9 cellular contexts compared by ENCODE assay signal in the genomic region with DNA sequence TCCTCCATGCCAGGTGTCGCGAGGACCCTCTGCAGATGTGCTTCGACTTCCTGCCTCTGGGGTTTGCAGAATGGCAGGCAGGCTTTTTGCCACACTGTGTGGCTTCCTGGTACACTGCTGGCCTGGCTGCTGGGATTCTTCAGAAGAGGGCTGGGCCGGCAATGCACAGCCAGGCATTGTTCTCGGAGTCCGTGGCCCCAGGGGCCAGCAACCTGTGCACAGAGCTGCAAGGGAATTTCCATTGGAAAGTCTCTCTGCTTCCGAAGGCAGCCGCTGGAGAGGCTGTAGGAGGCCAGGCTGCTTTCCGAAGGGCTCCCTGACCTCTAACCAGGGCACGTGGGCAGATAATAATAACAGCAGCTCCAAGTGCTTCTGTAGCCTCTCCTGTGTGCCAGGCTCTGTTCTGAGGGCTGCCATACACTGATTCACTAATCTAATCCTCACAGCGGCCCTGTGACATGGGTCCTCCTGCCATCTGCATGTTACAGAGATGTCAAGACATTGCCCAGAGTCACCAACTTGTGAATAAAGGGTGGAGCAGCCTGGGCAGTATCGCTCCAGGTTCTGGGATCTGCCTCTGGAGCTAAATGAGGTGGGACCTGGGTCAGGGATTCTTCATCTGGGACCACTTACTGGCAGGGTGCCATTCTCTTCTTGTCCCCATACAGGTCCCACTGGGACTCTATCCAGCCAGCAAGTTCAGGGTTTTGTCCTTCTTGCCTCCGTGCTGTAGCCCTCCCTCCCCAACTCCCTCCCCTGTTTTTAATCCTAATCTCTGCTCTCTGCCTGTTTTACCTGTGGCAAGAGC. TPM values are rescaled to one million over a fixed set of nuclear protein-coding genes. Genes with fewer than 3 reads are reported as not detected.
A peak's percentile ranks its signal among the peaks of the same experiment; 100 is the strongest.
DNase-seq lines count a peak whose midpoint lies in the region; ATAC-seq and TF ChIP-seq lines count a peak whose summit lies in the region.
"Had no signal": no experiment of that assay in that cellular context is flagged by ENCODE, and none has a peak within 500 bp of the region (broad histone marks: within the 10 kb centered on the region; RNA-seq: fewer than 3 reads in every experiment).

No MANE protein-coding gene starts in this region.

- H3K9me3 ChIP-seq in left ventricle myocardium inferior (replicated peaks) (no peaks in the 10 kb centered on the region), mesenchymal stem cell (ENCODE audit: control insufficient read depth, low read length) (no peaks in the 10 kb centered on the region)

- H3K27me3 Mint-ChIP-seq in CD14-positive monocyte (ENCODE audit: low read depth in 3 of 3) = peaks cover 10 to 17% (median 14%) of the 10 kb centered on the region in 3 donors
- H3K27me3 Mint-ChIP-seq in WTC11 (ENCODE audit: low read depth) = peaks cover 25% of the 10 kb centered on the region

- H3K36me3 Mint-ChIP-seq in CD14-positive monocyte (peaks cover 2 to 3% of the 10 kb centered on the region in 2 donors), WTC11 (no peaks in the 10 kb centered on the region)

- H3K9ac ChIP-seq in mesenchymal stem cell (ENCODE audit: low read length) = no peak overlapping the region

- no peak overlapping the region for H2BK5ac ChIP-seq in mesenchymal stem cell (ENCODE audit: low read depth, low read length, poor library complexity, severe bottlenecking)

- H2BK12ac ChIP-seq in mesenchymal stem cell (ENCODE audit: low read length in 2 of 2) = no peak overlapping the region

- H3K36me3 ChIP-seq in left ventricle myocardium inferior = no peaks in the 10 kb centered on the region
- H3K36me3 ChIP-seq in mesenchymal stem cell (ENCODE audit: control insufficient read depth in 1 of 2, insufficient read depth in 2 of 2, low read depth in 1 of 2, low read length in 2 of 2) = no peaks in the 10 kb centered on the region

- H3K4me1 ChIP-seq in left ventricle myocardium inferior = peaks cover 78% of the 10 kb centered on the region
- H3K4me1 ChIP-seq in mesenchymal stem cell (ENCODE audit: control insufficient read depth, insufficient read depth, low read depth, low read length) = peaks cover 6% of the 10 kb centered on the region

- ATAC-seq in WTC11 (peak; percentile 29), sciatic nerve (peak; percentile 18), HG03095 (IDR thresholded peaks at IDR 0.05; ENCODE audit: unreplicated experiment) (no peak)

- H3K4me1 Mint-ChIP-seq in CD14-positive monocyte = peaks cover 58% of the 10 kb centered on the region
- H3K4me1 Mint-ChIP-seq in WTC11 = peaks cover 34% of the 10 kb centered on the region

- no peaks in the 10 kb centered on the region for H3K79me1 ChIP-seq in mesenchymal stem cell (replicated peaks; ENCODE audit: low read length, poor library complexity, severe bottlenecking)

- no peak overlapping the region for H2BK120ac ChIP-seq in mesenchymal stem cell (ENCODE audit: low read depth, low read length)

- H2AK5ac ChIP-seq in mesenchymal stem cell (ENCODE audit: low read length, severe bottlenecking) = no peak overlapping the region

- H3K23ac ChIP-seq in mesenchymal stem cell (ENCODE audit: low read length in 2 of 2) = no peak overlapping the region

- H3K4me3 Mint-ChIP-seq in CD14-positive monocyte (peak overlapping the region; percentile 78 to 90), WTC11 (no peak overlapping the region)

- DNase-seq in CD14-positive monocyte (ENCODE audit: low spot score) (no peak), WTC11 (ENCODE audit: low spot score) (no peak), left ventricle myocardium inferior (peak; percentile 53), sciatic nerve (ENCODE audit: low spot score) (no peak), mesenchymal stem cell (no peak), SIG-M5 (lab: John Stamatoyannopoulos, UW) (no peak), COR-L47 (lab: John Stamatoyannopoulos, UW) (no peak)
- DNase-seq: stimulated activated CD4-positive, alpha-beta T cell treated with anti-CD3 and anti-CD28 coated beads, Interleukin-2, amount 100 ng/mL, for 24 hours had no signal

- H4K91ac ChIP-seq in mesenchymal stem cell (ENCODE audit: low read length) = no peak overlapping the region

- H3K4me2 ChIP-seq in mesenchymal stem cell (ENCODE audit: low read length, poor library complexity, severe bottlenecking) = no peak overlapping the region

- no peak overlapping the region for H3K14ac ChIP-seq in mesenchymal stem cell (ENCODE audit: low read length in 2 of 2)

- no peak overlapping the region for H3K18ac ChIP-seq in mesenchymal stem cell (ENCODE audit: low read depth in 1 of 2, low read length in 2 of 2)

- H3K27ac ChIP-seq in left ventricle myocardium inferior (replicated peaks) = peak overlapping the region; percentile 92
- no peak overlapping the region for H3K27ac ChIP-seq in mesenchymal stem cell (ENCODE audit: low read length, poor library complexity, severe bottlenecking)

- H2BK15ac ChIP-seq in mesenchymal stem cell (ENCODE audit: low read depth, poor library complexity, severe bottlenecking) = no peak overlapping the region

- peaks cover 0 to 5% (median 0%) of the 10 kb centered on the region in 7 donors for H3K9me3 Mint-ChIP-seq in CD14-positive monocyte
- peaks cover 3% of the 10 kb centered on the region for H3K9me3 Mint-ChIP-seq in WTC11

- WGBS in mesenchymal stem cell = 85% methylated on average over 13 of the region's 13 CpGs

- TF ChIP-seq CTCF in CD14-positive monocyte (IDR thresholded peaks at IDR 0.05) (no peak), WTC11 (IDR thresholded peaks at IDR 0.05) (no peak), left ventricle myocardium inferior (IDR thresholded peaks at IDR 0.05; ENCODE audit: borderline replicate concordance) (peak; percentile 37)

- H3K4ac ChIP-seq in mesenchymal stem cell (ENCODE audit: low read depth in 1 of 2, low read length in 2 of 2) = no peak overlapping the region

- intact Hi-C loops in CD14-positive monocyte (cut with micrococcal nuclease) (loop anchor here in 1 of 2 donors (5.0 kb wide), 1 partner anchor 39 kb away; no protein-coding TSS in a partner anchor), left ventricle myocardium inferior (cut with micrococcal nuclease) (loop anchor here (5.0 to 10.0 kb wide), 2 partner anchors 51 to 159 kb away; no protein-coding TSS in a partner anchor), sciatic nerve (cut with DNase I) (no loop called here)

- H3K27me3 ChIP-seq in left ventricle myocardium inferior (ENCODE audit: low read depth) = no peaks in the 10 kb centered on the region
- peaks cover 38 to 54% of the 10 kb centered on the region in 2 experiments for H3K27me3 ChIP-seq in mesenchymal stem cell (ENCODE audit: control insufficient read depth in 1 of 2, insufficient read depth in 1 of 2, low read length in 2 of 2)

- H4K8ac ChIP-seq in mesenchymal stem cell (ENCODE audit: low read length) = no peak overlapping the region

- POLR2A ChIA-PET in WTC11 (lab: Charles Lee) = no interaction called here

- CTCF ChIA-PET in WTC11 (lab: Charles Lee) = interaction anchor here (1.1 to 1.6 kb wide), 2 partner anchors 64 to 111 kb away, joined by 4 read pairs; no protein-coding TSS in a partner anchor

- H3K27ac Mint-ChIP-seq in CD14-positive monocyte (peak overlapping the region in 6 of 7 donors; percentile 53 to 91 (median 88)), WTC11 (no peak overlapping the region)

- H3K4me3 ChIP-seq in left ventricle myocardium inferior (peak overlapping the region; percentile 74), mesenchymal stem cell (ENCODE audit: insufficient read depth in 1 of 2, low read depth in 1 of 2, low read length in 2 of 2) (no peak overlapping the region)

- H2AFZ ChIP-seq in mesenchymal stem cell (ENCODE audit: low read depth, low read length) = no peak overlapping the region

TF ChIP-seq in WTC11, 78 proteins besides CTCF, POLR2A, EP300 and RAD21 (continues in another document):
- TF ChIP-seq FOXK1 (CRISPR knock-in tag; IDR thresholded peaks at IDR 0.05) (no peak), HMGA2 (CRISPR knock-in tag; IDR thresholded peaks at IDR 0.05) (no peak), EMX1 (CRISPR knock-in tag; IDR thresholded peaks at IDR 0.05) (no peak), ZNF416 (CRISPR knock-in tag; IDR thresholded peaks at IDR 0.05) (no peak)
- TF ChIP-seq, protein P1, sequence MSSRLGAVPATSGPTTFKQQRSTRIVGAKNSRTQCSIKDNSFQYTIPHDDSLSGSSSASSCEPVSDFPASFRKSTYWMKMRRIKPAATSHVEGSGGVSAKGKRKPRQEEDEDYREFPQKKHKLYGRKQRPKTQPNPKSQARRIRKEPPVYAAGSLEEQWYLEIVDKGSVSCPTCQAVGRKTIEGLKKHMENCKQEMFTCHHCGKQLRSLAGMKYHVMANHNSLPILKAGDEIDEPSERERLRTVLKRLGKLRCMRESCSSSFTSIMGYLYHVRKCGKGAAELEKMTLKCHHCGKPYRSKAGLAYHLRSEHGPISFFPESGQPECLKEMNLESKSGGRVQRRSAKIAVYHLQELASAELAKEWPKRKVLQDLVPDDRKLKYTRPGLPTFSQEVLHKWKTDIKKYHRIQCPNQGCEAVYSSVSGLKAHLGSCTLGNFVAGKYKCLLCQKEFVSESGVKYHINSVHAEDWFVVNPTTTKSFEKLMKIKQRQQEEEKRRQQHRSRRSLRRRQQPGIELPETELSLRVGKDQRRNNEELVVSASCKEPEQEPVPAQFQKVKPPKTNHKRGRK (CRISPR knock-in tag; IDR thresholded peaks at IDR 0.05; ENCODE audit: borderline replicate concordance) = no peak
- TF ChIP-seq, protein P2, sequence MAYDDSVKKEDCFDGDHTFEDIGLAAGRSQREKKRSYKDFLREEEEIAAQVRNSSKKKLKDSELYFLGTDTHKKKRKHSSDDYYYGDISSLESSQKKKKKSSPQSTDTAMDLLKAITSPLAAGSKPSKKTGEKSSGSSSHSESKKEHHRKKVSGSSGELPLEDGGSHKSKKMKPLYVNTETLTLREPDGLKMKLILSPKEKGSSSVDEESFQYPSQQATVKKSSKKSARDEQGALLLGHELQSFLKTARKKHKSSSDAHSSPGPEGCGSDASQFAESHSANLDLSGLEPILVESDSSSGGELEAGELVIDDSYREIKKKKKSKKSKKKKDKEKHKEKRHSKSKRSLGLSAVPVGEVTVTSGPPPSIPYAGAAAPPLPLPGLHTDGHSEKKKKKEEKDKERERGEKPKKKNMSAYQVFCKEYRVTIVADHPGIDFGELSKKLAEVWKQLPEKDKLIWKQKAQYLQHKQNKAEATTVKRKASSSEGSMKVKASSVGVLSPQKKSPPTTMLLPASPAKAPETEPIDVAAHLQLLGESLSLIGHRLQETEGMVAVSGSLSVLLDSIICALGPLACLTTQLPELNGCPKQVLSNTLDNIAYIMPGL (CRISPR knock-in tag; IDR thresholded peaks at IDR 0.05) = no peak

RNA-seq across cellular contexts. Expression of a gene that starts 5.0 kb away (rescaled TPM):
- polyA plus RNA-seq in CD14-positive monocyte = 10 to 100 TPM; 13.5 to 13.8 TPM
- total RNA-seq in WTC11 (2021) = 2.9 to 6.2 TPM (median 3.0 TPM) in 3 replicates
- 43.3 TPM for total RNA-seq in left ventricle myocardium inferior
- total RNA-seq in sciatic nerve = 27.1 TPM
- polyA plus RNA-seq in mesenchymal stem cell (2013, experiment 1 of 2) = 0.23 TPM
- polyA plus RNA-seq in mesenchymal stem cell (2013, experiment 2 of 2) = 0.41 TPM
